In the genomic region with DNA sequence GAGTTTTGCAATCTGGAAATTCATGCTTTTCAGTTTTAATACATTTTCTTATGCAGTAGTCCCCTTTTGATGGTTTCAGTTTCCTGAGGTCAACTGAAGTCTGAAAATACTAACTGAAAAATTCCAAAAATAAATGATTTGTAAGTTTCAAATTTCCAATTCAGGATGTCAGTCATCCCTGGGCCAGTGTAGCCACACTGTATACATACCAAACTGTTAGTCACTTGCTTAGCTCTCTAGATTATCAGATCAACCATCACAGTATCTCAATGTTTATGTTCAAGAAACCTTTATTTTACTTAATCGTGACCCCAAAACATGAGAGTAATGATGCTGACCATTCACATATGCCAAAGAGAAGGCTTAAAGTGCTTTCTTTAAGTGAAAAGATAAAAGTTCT, we compare ENCODE assay signal across 26 cellular contexts.
"Had no signal": no experiment of that assay in that cellular context is flagged by ENCODE, and none has a peak within 500 bp of the region (broad histone marks: within the 10 kb centered on the region; RNA-seq: fewer than 3 reads in every experiment).

No MANE protein-coding gene starts in this region.

- H3K27me3 Mint-ChIP-seq: effector memory CD8-positive, alpha-beta T cell; memory B cell; natural killer cell treated with Interleukin-12 subunit alpha and Interleukin-12 subunit beta and Interleukin-15 and Interleukin-18, amount 100 ng/mL, for 72 hours; stimulated activated naive CD8-positive, alpha-beta T cell treated with anti-CD3 and anti-CD28 coated beads, Interleukin-15, amount 100 ng/mL, for 72 hours had no signal

- H3K27ac Mint-ChIP-seq: effector memory CD8-positive, alpha-beta T cell; memory B cell; natural killer cell treated with Interleukin-12 subunit alpha and Interleukin-12 subunit beta and Interleukin-15 and Interleukin-18, amount 100 ng/mL, for 72 hours; stimulated activated naive CD8-positive, alpha-beta T cell treated with anti-CD3 and anti-CD28 coated beads, Interleukin-15, amount 100 ng/mL, for 72 hours had no signal

- H3K4me1 ChIP-seq: esophagus squamous epithelium, parathyroid adenoma, prostate gland, right atrium auricular region, suprapubic skin, transverse colon, upper lobe of right lung, uterus had no signal

- ATAC-seq: effector memory CD8-positive, alpha-beta T cell; natural killer cell treated with Interleukin-12 subunit alpha and Interleukin-12 subunit beta and Interleukin-15 and Interleukin-18, amount 100 ng/mL, for 72 hours; sciatic nerve; stimulated activated naive CD8-positive, alpha-beta T cell treated with anti-CD3 and anti-CD28 coated beads, Interleukin-15, amount 100 ng/mL, for 72 hours; upper lobe of right lung had no signal

- H3K4me3 Mint-ChIP-seq: effector memory CD8-positive, alpha-beta T cell; memory B cell; natural killer cell treated with Interleukin-12 subunit alpha and Interleukin-12 subunit beta and Interleukin-15 and Interleukin-18, amount 100 ng/mL, for 72 hours; neural crest cell; stimulated activated naive CD8-positive, alpha-beta T cell treated with anti-CD3 and anti-CD28 coated beads, Interleukin-15, amount 100 ng/mL, for 72 hours had no signal

- DNase-seq: cortex of kidney; effector memory CD8-positive, alpha-beta T cell; erythroblast; esophagus squamous epithelium; hypothalamus; kidney; stimulated activated CD4-positive, alpha-beta T cell treated with anti-CD3 and anti-CD28 coated beads, Interleukin-12 subunit alpha, Interleukin-12 subunit beta, amount 100 ng/mL, for 4 hours; stimulated activated CD4-positive, alpha-beta T cell treated with anti-CD3 and anti-CD28 coated beads, Interleukin-1b, Interleukin-23, amount 100 ng/mL, for 48 hours; stimulated activated CD4-positive, alpha-beta T cell treated with anti-CD3 and anti-CD28 coated beads, Interleukin-4, amount 100 ng/mL, for 1 hour; stimulated activated CD8-positive, alpha-beta memory T cell treated with anti-CD3 and anti-CD28 coated beads, Interleukin-4, amount 100 ng/mL, for 48 hours; stimulated activated naive CD4-positive, alpha-beta T cell; stimulated activated naive CD8-positive, alpha-beta T cell treated with anti-CD3 and anti-CD28 coated beads, Interleukin-15, amount 100 ng/mL, for 72 hours; transverse colon; upper lobe of right lung; uterus had no signal

- H3K36me3 ChIP-seq: esophagus squamous epithelium, neutrophil, prostate gland, right atrium auricular region, suprapubic skin, transverse colon, upper lobe of right lung, uterus had no signal

- H3K9ac ChIP-seq: parathyroid adenoma had no signal

- H3K27ac ChIP-seq: esophagus squamous epithelium, neutrophil, parathyroid adenoma, prostate gland, right atrium auricular region, suprapubic skin, transverse colon, upper lobe of right lung, uterus had no signal

- H3K9me3 Mint-ChIP-seq: neural crest cell had no signal

- H3K4me2 ChIP-seq: smooth muscle cell had no signal

- H3K9me3 ChIP-seq: esophagus squamous epithelium, neutrophil, prostate gland, right atrium auricular region, suprapubic skin, transverse colon, upper lobe of right lung, uterus had no signal

- H2AFZ ChIP-seq: parathyroid adenoma had no signal

- H3K4me1 Mint-ChIP-seq: memory B cell; neural crest cell; stimulated activated naive CD8-positive, alpha-beta T cell treated with anti-CD3 and anti-CD28 coated beads, Interleukin-15, amount 100 ng/mL, for 72 hours had no signal

- H3K79me2 ChIP-seq: parathyroid adenoma had no signal

- H3K36me3 Mint-ChIP-seq: natural killer cell treated with Interleukin-12 subunit alpha and Interleukin-12 subunit beta and Interleukin-15 and Interleukin-18, amount 100 ng/mL, for 72 hours had no signal

- H3K27me3 ChIP-seq: esophagus squamous epithelium, neutrophil, right atrium auricular region, suprapubic skin, transverse colon, upper lobe of right lung, uterus had no signal

- H3K4me3 ChIP-seq: esophagus squamous epithelium, lung, prostate gland, right atrium auricular region, smooth muscle cell, suprapubic skin, transverse colon, upper lobe of right lung, uterus had no signal
